In the genomic region with DNA sequence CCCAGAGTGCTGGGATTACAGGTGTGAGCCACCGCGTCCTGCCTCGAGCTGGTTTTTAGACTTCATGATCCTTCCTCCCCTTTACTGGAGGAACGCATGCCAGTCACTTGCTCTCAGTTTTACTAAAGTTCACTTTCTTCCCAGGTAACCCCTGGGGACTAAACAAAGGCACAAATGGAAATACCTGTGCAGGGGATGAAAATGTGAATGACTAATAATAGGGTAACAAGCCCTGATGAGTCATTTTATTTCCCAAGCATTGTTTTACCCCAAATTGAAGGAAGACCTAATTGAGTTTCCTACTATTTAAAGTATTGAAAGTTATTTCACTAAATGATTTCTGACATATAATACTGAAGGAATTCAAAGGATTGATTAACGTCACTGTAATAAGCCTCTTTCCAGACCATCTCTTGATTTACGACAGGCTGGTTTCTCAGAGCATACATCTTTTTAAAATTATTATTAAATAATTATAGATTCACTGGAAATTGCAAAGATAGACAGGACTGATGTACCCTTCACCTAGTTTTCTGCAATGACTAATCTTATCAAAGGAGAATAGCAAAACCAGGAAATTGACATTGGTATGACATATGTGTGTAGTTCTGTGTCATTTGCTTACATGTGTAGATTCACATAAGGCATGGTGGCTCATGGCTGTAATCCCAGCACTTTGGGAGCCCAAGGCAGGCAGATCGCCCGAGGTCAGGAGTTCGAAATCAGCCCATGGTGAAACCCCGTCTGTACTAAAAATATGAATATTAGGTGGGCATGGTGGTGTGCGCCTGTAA, we compare ENCODE assay signal across 26 cellular contexts.
"Had no signal": no experiment of that assay in that cellular context is flagged by ENCODE, and none has a peak within 500 bp of the region (broad histone marks: within the 10 kb centered on the region; RNA-seq: fewer than 3 reads in every experiment).

No MANE protein-coding gene starts in this region.

- H3K9me3 ChIP-seq: esophagus squamous epithelium, heart left ventricle, ovary, right lobe of liver, suprapubic skin, transverse colon, upper lobe of right lung, vagina had no signal

- ATAC-seq: heart left ventricle; left cardiac atrium; left lung; naive thymus-derived CD4-positive, alpha-beta T cell; stimulated activated naive CD8-positive, alpha-beta T cell treated with anti-CD3 and anti-CD28 coated beads, Interleukin-15, amount 100 ng/mL, for 72 hours; upper lobe of right lung had no signal

- H3K27ac ChIP-seq: dorsolateral prefrontal cortex, esophagus squamous epithelium, heart left ventricle, hepatocyte, left lung, neural progenitor cell, ovary, right lobe of liver, suprapubic skin, transverse colon, upper lobe of right lung, vagina had no signal

- H3K27me3 ChIP-seq: heart left ventricle, hepatocyte, left lung, neural progenitor cell, ovary, right lobe of liver, suprapubic skin, transverse colon, upper lobe of right lung, vagina had no signal

- H3K4me1 Mint-ChIP-seq: nephron had no signal

- H3K4me2 ChIP-seq: hepatocyte, neural progenitor cell had no signal

- H3K79me2 ChIP-seq: hepatocyte had no signal

- H3K27me3 Mint-ChIP-seq: stimulated activated naive CD8-positive, alpha-beta T cell treated with anti-CD3 and anti-CD28 coated beads, Interleukin-15, amount 100 ng/mL, for 72 hours had no signal

- DNase-seq: dorsolateral prefrontal cortex; effector CD4-positive, alpha-beta T cell; esophagus squamous epithelium; heart left ventricle; kidney; left cardiac atrium; left lung; mesendoderm; midbrain; naive thymus-derived CD4-positive, alpha-beta T cell; ovary; posterior cingulate gyrus; right lobe of liver; small intestine; stimulated activated CD4-positive, alpha-beta T cell treated with anti-CD3 and anti-CD28 coated beads, Interleukin-15, amount 100 ng/mL, for 24 hours; stimulated activated CD4-positive, alpha-beta T cell treated with anti-CD3 and anti-CD28 coated beads, Interleukin-2, amount 100 ng/mL, for 48 hours; stimulated activated CD8-positive, alpha-beta memory T cell treated with anti-CD3 and anti-CD28 coated beads, Interleukin-4, amount 100 ng/mL, for 48 hours; stimulated activated naive CD4-positive, alpha-beta T cell; stimulated activated naive CD8-positive, alpha-beta T cell treated with anti-CD3 and anti-CD28 coated beads, Interleukin-15, amount 100 ng/mL, for 72 hours; transverse colon; upper lobe of right lung had no signal

- H3K27ac Mint-ChIP-seq: naive thymus-derived CD4-positive, alpha-beta T cell; nephron; neural progenitor cell had no signal

- H3K9ac ChIP-seq: neural progenitor cell had no signal

- H3K4me3 ChIP-seq: dorsolateral prefrontal cortex, esophagus squamous epithelium, heart left ventricle, hepatocyte, left lung, neural progenitor cell, ovary, right lobe of liver, suprapubic skin, transverse colon, upper lobe of right lung, vagina had no signal

- H3K9me3 Mint-ChIP-seq: nephron had no signal

- H3K4me3 Mint-ChIP-seq: naive thymus-derived CD4-positive, alpha-beta T cell; nephron; neural progenitor cell; stimulated activated naive CD8-positive, alpha-beta T cell treated with anti-CD3 and anti-CD28 coated beads, Interleukin-15, amount 100 ng/mL, for 72 hours had no signal

- H3K4me1 ChIP-seq: left lung, right lobe of liver, transverse colon, upper lobe of right lung, vagina had no signal

- H2AFZ ChIP-seq: hepatocyte, neural progenitor cell had no signal

- H3K36me3 ChIP-seq: esophagus squamous epithelium, heart left ventricle, left lung, neural progenitor cell, ovary, right lobe of liver, suprapubic skin, transverse colon, upper lobe of right lung, vagina had no signal

- H3K36me3 Mint-ChIP-seq: neural progenitor cell had no signal
